8 cellular contexts compared by ENCODE assay signal in genomic region chr16:70251651-70252354, GRCh38. TPM values are rescaled to one million over a fixed set of nuclear protein-coding genes. Genes with fewer than 3 reads are reported as not detected.
DNase-seq lines count a peak whose midpoint lies in the region; ATAC-seq and TF ChIP-seq lines count a peak whose summit lies in the region.

Gene EXOSC6 (minus strand): TSS chr16:70251940. CDS start chr16:70251900, 40 bp downstream.

- no peaks in the 10 kb centered on the region for H3K9me2 ChIP-seq in SK-N-SH

- H3K4me2 ChIP-seq in SK-N-SH (peak within 1 kb of the TSS; percentile 94), osteoblast (ENCODE audit: insufficient read depth, low read length) (peak within 1 kb of the TSS; percentile 92)

- H3K79me2 ChIP-seq in SK-N-SH (ENCODE audit: insufficient read depth) (peaks cover 42% of the 10 kb centered on the region), osteoblast (ENCODE audit: insufficient read depth, low read length) (peaks cover 24% of the 10 kb centered on the region)

- H2AFZ ChIP-seq in SK-N-SH (ENCODE audit: low read depth) (no peak within 1 kb of the TSS), osteoblast (ENCODE audit: low read length) (peak within 1 kb of the TSS; percentile 51)

- 8% methylated on average over 13 of the region's 61 CpGs for WGBS in SK-N-SH (ENCODE audit: low lambda C conversion rate)
- WGBS in testis, 2 donors: 2 to 14% methylated on average over 3 to 47 of the region's 61 CpGs

- CTCF ChIA-PET in SK-N-SH (lab: Yijun Ruan, JAX): interaction anchor here (0.6 to 10.1 kb wide), 25 partner anchors 8 to 548 kb away, joined by 3 to 76 read pairs (median 3); partner anchors contain the start of gene AARS1

- H3K27ac ChIP-seq in SK-N-SH (ENCODE audit: low read depth in 2 of 2, low read length in 1 of 2) (peak within 1 kb of the TSS; percentile 65 to 83; a peak in 3 of 4 replicates), osteoblast (ENCODE audit: low read depth, low read length) (peak within 1 kb of the TSS; percentile 63), testis (peak within 1 kb of the TSS; percentile 79 to 84)

- H3F3A ChIP-seq in SK-N-SH (replicated peaks; ENCODE audit: insufficient read depth): peaks cover 25% of the 10 kb centered on the region

- intact Hi-C loops in testis (cut with DNase I; ENCODE audit: low total_unique reads): no loop called here

- DNase-seq in GM12864 (ENCODE audit: low read depth): peak; percentile 79
- peak; percentile 91 for DNase-seq in NCI-H1092 (lab: John Stamatoyannopoulos, UW)
- DNase-seq in SK-N-SH: peak; percentile 97
- peak; percentile 92 for DNase-seq in activated naive CD4-positive, alpha-beta T cell treated with anti-CD3 and anti-CD28 coated beads, Interleukin-2, amount 50 U/mL, for 16 hours
- peak; percentile 93 for DNase-seq in glomerular visceral epithelial cell (ENCODE audit: extremely low spot score)
- peak; percentile 100 for DNase-seq in osteoblast (ENCODE audit: insufficient read length, low spot score, missing footprints)
- peak; percentile 96 for DNase-seq in testis

- H4K20me1 ChIP-seq in SK-N-SH (ENCODE audit: insufficient read depth): peaks cover 29% of the 10 kb centered on the region
- peaks cover 13% of the 10 kb centered on the region for H4K20me1 ChIP-seq in osteoblast (ENCODE audit: insufficient read depth, low read length)

- H3K4me1 ChIP-seq in SK-N-SH (ENCODE audit: control insufficient read depth in 1 of 2, insufficient read depth in 2 of 2, low read depth in 1 of 2, low read length in 1 of 2): peaks cover 0 to 8% of the 10 kb centered on the region in 2 experiments; a peak in 2 of 4 replicates
- H3K4me1 ChIP-seq in osteoblast (ENCODE audit: insufficient read depth, low read length): peaks cover 5% of the 10 kb centered on the region
- H3K4me1 ChIP-seq in testis: peaks cover 19% of the 10 kb centered on the region

- peak within 1 kb of the TSS; percentile 83 for H3K9ac ChIP-seq in SK-N-SH

- H3K9me3 ChIP-seq in SK-N-SH (no peaks in the 10 kb centered on the region), osteoblast (ENCODE audit: low read depth, low read length) (no peaks in the 10 kb centered on the region), testis (no peaks in the 10 kb centered on the region)

- peak in 1 of 2 experiments; percentile 22; a peak in 1 of 4 replicates for TF ChIP-seq EP300 in SK-N-SH (IDR thresholded peaks at IDR 0.05; ENCODE audit: borderline replicate concordance in 1 of 2, low read depth in 1 of 2, low read length in 1 of 2)

- ATAC-seq in HG02623 (IDR thresholded peaks at IDR 0.05; ENCODE audit: unreplicated experiment): peak; percentile 86

- peak within 1 kb of the TSS; percentile 88 for H3K4me3 ChIP-seq in GM12864 (ENCODE audit: low read depth, low read length)
- peak within 1 kb of the TSS; percentile 68 to 70 for H3K4me3 ChIP-seq in SK-N-SH (ENCODE audit: low read depth in 2 of 2, low read length in 1 of 2)
- peak within 1 kb of the TSS; percentile 82 for H3K4me3 ChIP-seq in osteoblast (ENCODE audit: insufficient read depth, low read length)
- peak within 1 kb of the TSS; percentile 73 to 74 for H3K4me3 ChIP-seq in testis

- POLR2A ChIA-PET in SK-N-SH (lab: Yijun Ruan, JAX): interaction anchor here (1.2 to 2.0 kb wide), 2 partner anchors 10 to 21 kb away, joined by 3 to 5 read pairs; no protein-coding TSS in a partner anchor

- peak; percentile 35 for TF ChIP-seq POLR2A in testis (IDR thresholded peaks at IDR 0.05)

- TF ChIP-seq CTCF in GM12864 (IDR thresholded peaks at IDR 0.05; ENCODE audit: low read depth, low read length, missing control alignments) (peak; percentile 96), SK-N-SH (IDR thresholded peaks at IDR 0.05) (peak; percentile 87), osteoblast (IDR thresholded peaks at IDR 0.05; ENCODE audit: extremely low read depth, low read depth, low read length) (peak; percentile 91), testis (IDR thresholded peaks at IDR 0.05) (peak; percentile 91 to 97 (median 93))

- H3K27me3 ChIP-seq in SK-N-SH (ENCODE audit: insufficient read depth) (no peaks in the 10 kb centered on the region), osteoblast (ENCODE audit: insufficient read depth, low read length) (no peaks in the 10 kb centered on the region), testis (no peaks in the 10 kb centered on the region)

- TF ChIP-seq RAD21 in SK-N-SH (IDR thresholded peaks at IDR 0.05; ENCODE audit: low read length): no peak

- H3K36me3 ChIP-seq in SK-N-SH (replicated peaks in 1 of 2; ENCODE audit: control insufficient read depth in 1 of 2, insufficient read depth in 2 of 2, low read length in 1 of 2): peaks cover 43 to 55% of the 10 kb centered on the region in 2 experiments
- peaks cover 47% of the 10 kb centered on the region for H3K36me3 ChIP-seq in osteoblast (ENCODE audit: insufficient read depth, low read length)
- H3K36me3 ChIP-seq in testis (ENCODE audit: low read depth, missing control alignments): no peaks in the 10 kb centered on the region

TF ChIP-seq in SK-N-SH, 30 proteins besides CTCF, POLR2A, EP300 and RAD21 (continues in another document):
- no peak for TF ChIP-seq IRF3 (IDR thresholded peaks at IDR 0.05; ENCODE audit: low read depth, low read length)
- peak; percentile 36; the same call in 1 of the 2 replicates for TF ChIP-seq NFIC (IDR thresholded peaks at IDR 0.05; ENCODE audit: borderline replicate concordance)
- TF ChIP-seq GABPA (IDR thresholded peaks at IDR 0.05; ENCODE audit: low read depth): peak; percentile 82
- 0 out of 2 replicates have a peak, but pooled peaks have one; percentile 45 for TF ChIP-seq RCOR1 (IDR thresholded peaks at IDR 0.05; ENCODE audit: low read length)
- TF ChIP-seq REST (IDR thresholded peaks at IDR 0.05; ENCODE audit: low read depth, low read length): peak; percentile 56; the same call in 1 of the 2 replicates
- TF ChIP-seq NRF1 (IDR thresholded peaks at IDR 0.05; ENCODE audit: low read depth, low read length): peak; percentile 78
- TF ChIP-seq ELF1 (IDR thresholded peaks at IDR 0.05): peak; percentile 82
- peak; percentile 53; the same call in 1 of the 2 replicates for TF ChIP-seq JUND (IDR thresholded peaks at IDR 0.05)
- peak; percentile 98 for TF ChIP-seq SIN3A (IDR thresholded peaks at IDR 0.05; ENCODE audit: borderline replicate concordance, low read depth, low read length)
- peak; percentile 74; the same call in 1 of the 2 replicates for TF ChIP-seq TAF1 (IDR thresholded peaks at IDR 0.05; ENCODE audit: borderline replicate concordance, low read depth, low read length)
- TF ChIP-seq POLR2AphosphoS5 (IDR thresholded peaks at IDR 0.05; ENCODE audit: low read depth, low read length): peak; percentile 95
- TF ChIP-seq FOSL2 (IDR thresholded peaks at IDR 0.05; ENCODE audit: borderline replicate concordance, low read depth): no peak
- TF ChIP-seq PBX3 (IDR thresholded peaks at IDR 0.05): peak; percentile 56; the same call in 1 of the 2 replicates

RNA-seq across cellular contexts. Expression of gene EXOSC6, which starts in this region (rescaled TPM):
- 10.0 and 10.6 TPM in 2 replicates for polyA plus RNA-seq in SK-N-SH (2012; rRNA removed)
- polyA plus RNA-seq in SK-N-SH (2012; cell fraction: cytosol; rRNA removed): 10.7 and 10.8 TPM in 2 replicates
- polyA plus RNA-seq in SK-N-SH (2012; cell fraction: nucleus; rRNA removed): 7.3 and 8.8 TPM in 2 replicates
- 37.7 and 47.4 TPM in 2 replicates for total RNA-seq in osteoblast
- 10 to 100 TPM; 33.6 to 38.6 TPM for total RNA-seq in testis
- 9.4 TPM for polyA plus RNA-seq in testis (ENCODE audit: insufficient read depth, low read depth, low replicate concordance)

Comparison
In these comparisons a context has a peak if more than half of its experiments do, and no peak if none do; other contexts are left out.
1. Peak in every context shown above with its lines: DNase-seq, ATAC-seq, H3K4me3 ChIP-seq and H3K27ac ChIP-seq.